Comparison of ENCODE assay signal across 9 cellular contexts in the genomic region with DNA sequence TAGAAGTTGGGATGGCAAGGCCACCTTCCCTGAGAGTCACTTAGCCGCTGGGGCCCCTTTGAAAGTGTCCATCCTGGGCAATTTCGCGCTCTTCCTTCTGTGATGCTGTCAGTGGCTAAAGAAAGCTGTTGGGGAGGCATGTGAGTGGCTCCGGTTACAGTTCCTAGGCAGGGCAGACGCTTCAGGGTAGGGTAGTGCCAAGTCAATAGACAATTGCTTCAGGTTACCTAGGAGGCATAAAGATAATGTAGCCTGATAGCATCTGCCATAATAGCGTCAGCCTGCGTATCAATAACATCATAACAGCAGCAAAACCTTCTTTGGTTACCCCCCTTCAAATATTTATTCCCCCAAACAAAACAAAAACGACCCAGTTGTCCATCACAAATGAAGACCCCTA. TPM values are rescaled to one million over a fixed set of nuclear protein-coding genes. Genes with fewer than 3 reads are reported as not detected.
DNase-seq lines count a peak whose midpoint lies in the region; ATAC-seq and TF ChIP-seq lines count a peak whose summit lies in the region.
"Had no signal": no experiment of that assay in that cellular context is flagged by ENCODE, and none has a peak within 500 bp of the region (broad histone marks: within the 10 kb centered on the region; RNA-seq: fewer than 3 reads in every experiment).

Gene FAM107B (minus strand): TSS at position 101 of the 400 bp plus-strand sequence. CDS start 234 bp downstream, outside the sequence.

- no peak within 1 kb of the TSS for H3K4me3 Mint-ChIP-seq in activated naive CD8-positive, alpha-beta T cell treated with anti-CD3 and anti-CD28 coated beads for 36 hours
- no peak within 1 kb of the TSS for H3K4me3 Mint-ChIP-seq in activated naive CD8-positive, alpha-beta T cell treated with anti-CD3 and anti-CD28 coated beads, Interleukin-2, amount 50 U/mL, for 24 hours

- H3K9ac ChIP-seq in colonic mucosa (ENCODE audit: low read depth in 2 of 2, low read length in 2 of 2) = no peak within 1 kb of the TSS

- H3K9me3 Mint-ChIP-seq in activated naive CD8-positive, alpha-beta T cell treated with anti-CD3 and anti-CD28 coated beads for 36 hours = no peaks in the 10 kb centered on the region
- H3K9me3 Mint-ChIP-seq in activated naive CD8-positive, alpha-beta T cell treated with anti-CD3 and anti-CD28 coated beads, Interleukin-2, amount 50 U/mL, for 24 hours = no peaks in the 10 kb centered on the region

- H3K36me3 Mint-ChIP-seq in activated naive CD8-positive, alpha-beta T cell treated with anti-CD3 and anti-CD28 coated beads for 36 hours = no peaks in the 10 kb centered on the region
- H3K36me3 Mint-ChIP-seq in activated naive CD8-positive, alpha-beta T cell treated with anti-CD3 and anti-CD28 coated beads, Interleukin-2, amount 50 U/mL, for 24 hours (ENCODE audit: low read depth) = no peaks in the 10 kb centered on the region

- H3K27me3 ChIP-seq in colonic mucosa (no peaks in the 10 kb centered on the region), vagina (no peaks in the 10 kb centered on the region)

- no peak for DNase-seq in activated naive CD8-positive, alpha-beta T cell treated with anti-CD3 and anti-CD28 coated beads for 36 hours
- DNase-seq in activated naive CD8-positive, alpha-beta T cell treated with anti-CD3 and anti-CD28 coated beads, Interleukin-2, amount 50 U/mL, for 24 hours = no peak
- DNase-seq in colonic mucosa = no peak
- DNase-seq in myocyte (ENCODE audit: low read depth) = peak; percentile 6
- DNase-seq in vagina (ENCODE audit: extremely low spot score in 2 of 2) = no peak
- DNase-seq in superior temporal gyrus (ENCODE audit: extremely low spot score) = no peak
- no peak for DNase-seq in amygdala (lab: John Stamatoyannopoulos, UW)
- DNase-seq: T-helper 2 cell had no signal

- no peak for TF ChIP-seq POLR2A in vagina (IDR thresholded peaks at IDR 0.05)

- no peak within 1 kb of the TSS for H3K27ac ChIP-seq in colonic mucosa
- H3K27ac ChIP-seq in vagina = no peak within 1 kb of the TSS

- no peak within 1 kb of the TSS for H3K27ac Mint-ChIP-seq in activated naive CD8-positive, alpha-beta T cell treated with anti-CD3 and anti-CD28 coated beads for 36 hours
- H3K27ac Mint-ChIP-seq in activated naive CD8-positive, alpha-beta T cell treated with anti-CD3 and anti-CD28 coated beads, Interleukin-2, amount 50 U/mL, for 24 hours = no peak within 1 kb of the TSS

- H3K27me3 Mint-ChIP-seq in activated naive CD8-positive, alpha-beta T cell treated with anti-CD3 and anti-CD28 coated beads for 36 hours = no peaks in the 10 kb centered on the region
- H3K27me3 Mint-ChIP-seq in activated naive CD8-positive, alpha-beta T cell treated with anti-CD3 and anti-CD28 coated beads, Interleukin-2, amount 50 U/mL, for 24 hours = no peaks in the 10 kb centered on the region

- H3K4me3 ChIP-seq in colonic mucosa (no peak within 1 kb of the TSS), vagina (no peak within 1 kb of the TSS)

- H3K9me3 ChIP-seq in colonic mucosa (no peaks in the 10 kb centered on the region), vagina (no peaks in the 10 kb centered on the region)

- TF ChIP-seq CTCF in colonic mucosa (IDR thresholded peaks at IDR 0.05) (no peak), vagina (IDR thresholded peaks at IDR 0.05) (no peak)

- intact Hi-C loops in colonic mucosa (cut with DNase I) = no loop called here
- intact Hi-C loops in vagina (cut with DNase I) = no loop called here

- H3K4me1 Mint-ChIP-seq in activated naive CD8-positive, alpha-beta T cell treated with anti-CD3 and anti-CD28 coated beads for 36 hours = peaks cover 6% of the 10 kb centered on the region
- no peaks in the 10 kb centered on the region for H3K4me1 Mint-ChIP-seq in activated naive CD8-positive, alpha-beta T cell treated with anti-CD3 and anti-CD28 coated beads, Interleukin-2, amount 50 U/mL, for 24 hours

- ATAC-seq in activated naive CD8-positive, alpha-beta T cell treated with anti-CD3 and anti-CD28 coated beads, Interleukin-2, amount 50 U/mL, for 24 hours = no peak
- no peak for ATAC-seq in HG03521 (IDR thresholded peaks at IDR 0.05; ENCODE audit: unreplicated experiment)

- H3K4me1 ChIP-seq in colonic mucosa (peaks cover 5% of the 10 kb centered on the region), vagina (no peaks in the 10 kb centered on the region)

- no peaks in the 10 kb centered on the region for H3K36me3 ChIP-seq in colonic mucosa
- H3K36me3 ChIP-seq in vagina = no peaks in the 10 kb centered on the region

RNA-seq across cellular contexts. Expression of gene FAM107B, which starts in this region (rescaled TPM):
- total RNA-seq in activated naive CD8-positive, alpha-beta T cell treated with anti-CD3 and anti-CD28 coated beads for 36 hours = 100 to 1,000 TPM; 195 to 203 TPM
- total RNA-seq in colonic mucosa (10 to 100 TPM; 36.3 to 71.5 TPM), myocyte (11.8 and 19.8 TPM in 2 replicates), vagina (33.4 TPM)
- 6.1 TPM for polyA plus RNA-seq in myocyte (2012)
